In the genomic region with DNA sequence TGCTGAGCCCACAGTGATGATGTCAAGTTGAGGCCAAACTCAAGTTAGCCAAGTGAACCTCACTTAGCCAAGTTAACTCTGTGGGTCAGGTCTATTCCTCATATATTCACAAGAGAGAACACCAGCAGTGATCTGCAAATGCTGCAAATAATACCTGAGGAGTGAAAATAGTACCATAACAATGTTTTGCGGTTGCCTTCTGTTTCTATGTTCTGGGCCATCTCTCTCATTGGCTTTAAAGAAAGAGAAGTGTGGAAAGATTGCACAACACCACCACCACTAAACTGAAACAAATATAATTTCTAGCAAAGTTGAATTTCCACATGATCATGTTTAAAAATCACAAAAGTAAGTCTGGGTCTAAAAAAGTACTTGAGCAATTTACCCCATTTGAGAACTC, we compare ENCODE assay signal across 28 cellular contexts.
DNase-seq lines count a peak whose midpoint lies in the region; ATAC-seq, FAIRE-seq and TF ChIP-seq lines count a peak whose summit lies in the region.
"Had no signal": no experiment of that assay in that cellular context is flagged by ENCODE, and none has a peak within 500 bp of the region (broad histone marks: within the 10 kb centered on the region; RNA-seq: fewer than 3 reads in every experiment).

No MANE protein-coding gene starts in this region.

- no peaks in the 10 kb centered on the region for H3K4me1 Mint-ChIP-seq in astrocyte (ENCODE audit: low read depth, unreplicated experiment)
- no peaks in the 10 kb centered on the region for H3K4me1 Mint-ChIP-seq in CD14-positive monocyte
- H3K4me1 Mint-ChIP-seq: CD4-positive, alpha-beta memory T cell; H9; T-cell had no signal

- ATAC-seq in GM18867 (IDR thresholded peaks at IDR 0.05; ENCODE audit: unreplicated experiment) (peak; percentile 72), IMR-90 (ENCODE audit: low read depth) (no peak)
- ATAC-seq: T-cell had no signal

- H3K27me3 Mint-ChIP-seq in astrocyte (ENCODE audit: low read depth, unreplicated experiment) (peaks cover 2% of the 10 kb centered on the region), CD14-positive monocyte (ENCODE audit: low read depth in 3 of 3) (peaks cover 0 to 2% (median 0%) of the 10 kb centered on the region in 3 donors)
- H3K27me3 Mint-ChIP-seq: T-cell had no signal

- POLR2A ChIA-PET in IMR-90 (lab: Charles Lee; ENCODE audit: unreplicated experiment), result no interaction called here

- no peaks in the 10 kb centered on the region for H4K20me1 ChIP-seq in IMR-90 (ENCODE audit: insufficient read depth, low read length)
- no peaks in the 10 kb centered on the region for H4K20me1 ChIP-seq in astrocyte (ENCODE audit: insufficient read depth, low read length)
- H4K20me1 ChIP-seq: BLaER1 treated with 17β-estradiol and CSF1 and Interleukin-3, amounts not matched to agents 10 nM and 100 nM had no signal

- FAIRE-seq in astrocyte (lab: Jason Lieb, UNC), result peak; percentile 20
- FAIRE-seq: A204.1, G401.6, GM12892, GM19239 had no signal

- no peak overlapping the region; the same call in 1 of the 2 replicates for H2AK5ac ChIP-seq in IMR-90 (ENCODE audit: low read depth, low read length)

- H3K79me1 ChIP-seq in IMR-90 (ENCODE audit: low read depth in 1 of 2, low read length in 2 of 2), result no peaks in the 10 kb centered on the region

- H4K5ac ChIP-seq in IMR-90 (ENCODE audit: low read depth, low read length), result no peak overlapping the region

- no peak overlapping the region for H3K18ac ChIP-seq in IMR-90 (ENCODE audit: low read depth, low read length)

- H3K14ac ChIP-seq in IMR-90 (replicated peaks; ENCODE audit: low read depth, low read length), result no peak overlapping the region

- H2AFZ ChIP-seq in IMR-90 (replicated peaks; ENCODE audit: low read length, poor library complexity) (no peak overlapping the region), astrocyte (ENCODE audit: low read depth, low read length) (no peak overlapping the region)

- H2BK120ac ChIP-seq in IMR-90 (ENCODE audit: low read depth, low read length), result no peak overlapping the region

- H2BK20ac ChIP-seq in IMR-90 (ENCODE audit: low read depth, low read length), result peak overlapping the region; percentile 34; the same call in 1 of the 2 replicates

- no peaks in the 10 kb centered on the region for H3K9me3 ChIP-seq in IMR-90 (ENCODE audit: control insufficient read depth, insufficient read depth, low read length)
- H3K9me3 ChIP-seq in astrocyte (ENCODE audit: insufficient read depth, low read depth, low read length), result no peaks in the 10 kb centered on the region
- no peaks in the 10 kb centered on the region for H3K9me3 ChIP-seq in tibial artery
- H3K9me3 ChIP-seq in testis, result no peaks in the 10 kb centered on the region
- H3K9me3 ChIP-seq: BLaER1 treated with 17β-estradiol and CSF1 and Interleukin-3, amounts not matched to agents 10 nM and 100 nM had no signal

- H3K36me3 ChIP-seq in IMR-90 (ENCODE audit: control insufficient read depth, insufficient read depth, low read length) (no peaks in the 10 kb centered on the region), astrocyte (ENCODE audit: insufficient read depth, low read length) (no peaks in the 10 kb centered on the region), tibial artery (no peaks in the 10 kb centered on the region), testis (ENCODE audit: low read depth, missing control alignments) (no peaks in the 10 kb centered on the region)
- H3K36me3 ChIP-seq: BLaER1 treated with 17β-estradiol and CSF1 and Interleukin-3, amounts not matched to agents 10 nM and 100 nM had no signal

- H3K27me3 ChIP-seq in IMR-90 (ENCODE audit: control insufficient read depth, insufficient read depth, low read length), result no peaks in the 10 kb centered on the region
- H3K27me3 ChIP-seq in astrocyte (ENCODE audit: insufficient read depth, low read length), result no peaks in the 10 kb centered on the region
- no peaks in the 10 kb centered on the region for H3K27me3 ChIP-seq in tibial artery
- H3K27me3 ChIP-seq in testis, result no peaks in the 10 kb centered on the region
- H3K27me3 ChIP-seq: BLaER1 treated with 17β-estradiol and CSF1 and Interleukin-3, amounts not matched to agents 10 nM and 100 nM had no signal

- no peak overlapping the region for H4K91ac ChIP-seq in IMR-90 (ENCODE audit: insufficient read depth, low read depth, low read length)

- H3K23ac ChIP-seq in IMR-90 (ENCODE audit: low read depth, low read length), result no peak overlapping the region

- no CpG with 5 or more reads among the region's 1 CpG for WGBS in IMR-90 (ENCODE audit: extremely low coverage in 2 of 2, insufficient read length in 1 of 2), 2 experiments
- 80 to 95% methylated on average over 1 of the region's 1 CpG for WGBS in testis, 2 donors

- no peaks in the 10 kb centered on the region for H3K79me2 ChIP-seq in astrocyte (ENCODE audit: insufficient read depth, low read length)

- H3K9ac ChIP-seq in IMR-90 (ENCODE audit: low read depth, low read length) (no peak overlapping the region), astrocyte (ENCODE audit: low read length) (no peak overlapping the region)
- H3K9ac ChIP-seq: BLaER1 treated with 17β-estradiol and CSF1 and Interleukin-3, amounts not matched to agents 10 nM and 100 nM had no signal

- CTCF ChIA-PET in IMR-90 (lab: Yijun Ruan, JAX), result no interaction called here

- no peaks in the 10 kb centered on the region for H3K9me1 ChIP-seq in IMR-90 (ENCODE audit: insufficient read depth, low read length)

- H3K36me3 Mint-ChIP-seq in astrocyte (ENCODE audit: low read depth, unreplicated experiment) (peaks cover 2% of the 10 kb centered on the region), CD14-positive monocyte (no peaks in the 10 kb centered on the region)
- H3K36me3 Mint-ChIP-seq: CD4-positive, alpha-beta memory T cell; T-cell had no signal

- TF ChIP-seq POLR2A in IMR-90 (IDR thresholded peaks at IDR 0.05; ENCODE audit: low read depth, low read length) (no peak), NB4 (IDR thresholded peaks at IDR 0.05; ENCODE audit: extremely low read depth, insufficient read length) (no peak), testis (IDR thresholded peaks at IDR 0.05) (no peak)

- in situ Hi-C loops in IMR-90 (cut with MboI; ENCODE audit: low sequenced_read_pairs), result no loop called here

- H3K4me2 ChIP-seq in IMR-90 (ENCODE audit: low read depth, low read length), result no peak overlapping the region
- no peak overlapping the region for H3K4me2 ChIP-seq in astrocyte (ENCODE audit: low read length)
- H3K4me2 ChIP-seq: BLaER1 treated with 17β-estradiol and CSF1 and Interleukin-3, amounts not matched to agents 10 nM and 100 nM had no signal

- no peaks in the 10 kb centered on the region for H3K4me1 ChIP-seq in IMR-90 (ENCODE audit: control insufficient read depth, insufficient read depth, low read length)
- H3K4me1 ChIP-seq in astrocyte (ENCODE audit: insufficient read depth, low read length), result no peaks in the 10 kb centered on the region
- no peaks in the 10 kb centered on the region for H3K4me1 ChIP-seq in tibial artery
- no peaks in the 10 kb centered on the region for H3K4me1 ChIP-seq in testis
- H3K4me1 ChIP-seq: BLaER1 treated with 17β-estradiol and CSF1 and Interleukin-3, amounts not matched to agents 10 nM and 100 nM had no signal

- TF ChIP-seq CTCF in IMR-90 (conservative IDR thresholded peaks at IDR 0.05; ENCODE audit: low read depth, low read length) (no peak), NB4 (IDR thresholded peaks at IDR 0.05; ENCODE audit: low read depth, low read length) (no peak), astrocyte (IDR thresholded peaks at IDR 0.05; ENCODE audit: insufficient read depth, low read depth, low read length) (no peak), CD14-positive monocyte (IDR thresholded peaks at IDR 0.05) (no peak), tibial artery (IDR thresholded peaks at IDR 0.05) (no peak), testis (IDR thresholded peaks at IDR 0.05) (no peak)

- no peak for TF ChIP-seq RAD21 in IMR-90 (IDR thresholded peaks at IDR 0.05; ENCODE audit: low read length)

- no peak overlapping the region for H3K27ac ChIP-seq in IMR-90 (ENCODE audit: insufficient read depth, low read length)
- no peak overlapping the region for H3K27ac ChIP-seq in astrocyte (ENCODE audit: low read depth, low read length)
- no peak overlapping the region for H3K27ac ChIP-seq in tibial artery
- no peak overlapping the region for H3K27ac ChIP-seq in testis
- H3K27ac ChIP-seq: BLaER1 treated with 17β-estradiol and CSF1 and Interleukin-3, amounts not matched to agents 10 nM and 100 nM; RWPE1 had no signal

- H3K4me3 Mint-ChIP-seq in astrocyte (ENCODE audit: unreplicated experiment) (no peak overlapping the region), CD14-positive monocyte (no peak overlapping the region)
- H3K4me3 Mint-ChIP-seq: CD4-positive, alpha-beta memory T cell; H9; HFFc6; T-cell had no signal

- H4K8ac ChIP-seq in IMR-90 (ENCODE audit: low read depth in 2 of 2, low read length in 2 of 2), result no peak overlapping the region

- no TSS peak for BruUV-seq in IMR-90 (replicated peaks; lab: Mats Ljungman, UMichigan)

- H2BK15ac ChIP-seq in IMR-90 (ENCODE audit: low read depth, low read length), result no peak overlapping the region; the same call in 2 of the 3 replicates

- intact Hi-C loops in IMR-90 (cut with micrococcal nuclease) (no loop called here), CD14-positive monocyte (cut with micrococcal nuclease) (no loop called here), tibial artery (cut with DNase I; ENCODE audit: low total_unique reads) (no loop called here), testis (cut with DNase I; ENCODE audit: low total_unique reads) (no loop called here)

- DNase-seq in IMR-90 (no peak), NB4 (ENCODE audit: low read depth) (peak; percentile 7), astrocyte (ENCODE audit: low read depth) (no peak), CD14-positive monocyte (ENCODE audit: low spot score) (no peak), GM03348 (ENCODE audit: low spot score) (no peak), tibial artery (no peak), testis (no peak)
- DNase-seq: CD4-positive, alpha-beta memory T cell; COR-L47; H9; HFFc6; Kasumi-1; NCI-H1092; NCI-H1417 treated with DMSO at 0.1 percent for 48 hours; NCI-H1694 treated with DMSO at 0.1 percent for 48 hours; NCI-H2081; NCI-H226; NCI-H510A; NCI-H69; SHP77; T-cell had no signal

- H3K4me3 ChIP-seq in IMR-90 (ENCODE audit: insufficient read depth, low read depth, low read length) (no peak overlapping the region), NB4 (ENCODE audit: low read depth, low read length) (no peak overlapping the region), astrocyte (ENCODE audit: insufficient read depth, low read depth, low read length) (no peak overlapping the region), tibial artery (no peak overlapping the region), testis (no peak overlapping the region)
- H3K4me3 ChIP-seq: BLaER1 treated with 17β-estradiol and CSF1 and Interleukin-3, amounts not matched to agents 10 nM and 100 nM had no signal

- H2BK5ac ChIP-seq in IMR-90 (ENCODE audit: low read depth, low read length, poor library complexity, severe bottlenecking), result no peak overlapping the region

- no peak overlapping the region for H2AK9ac ChIP-seq in IMR-90 (replicated peaks; ENCODE audit: low read depth, low read length, poor library complexity)

- dilution Hi-C loops in IMR-90 (cut with HindIII; ENCODE audit: low sequenced_read_pairs, unreplicated experiment), result no loop called here

- H3K27ac Mint-ChIP-seq in astrocyte (ENCODE audit: unreplicated experiment) (no peak overlapping the region), CD14-positive monocyte (no peak overlapping the region)
- H3K27ac Mint-ChIP-seq: CD4-positive, alpha-beta memory T cell; HFFc6; T-cell had no signal

- H3K9me3 Mint-ChIP-seq in astrocyte (ENCODE audit: unreplicated experiment) (no peaks in the 10 kb centered on the region), CD14-positive monocyte (no peaks in the 10 kb centered on the region)
- H3K9me3 Mint-ChIP-seq: CD4-positive, alpha-beta memory T cell; H9; HFFc6; T-cell had no signal

- no peak overlapping the region for H3K56ac ChIP-seq in IMR-90 (ENCODE audit: extremely low read depth, insufficient read depth, low read length)

- H3K4ac ChIP-seq in IMR-90 (ENCODE audit: low read depth, low read length), result no peak overlapping the region
